ENCODE assay signal across 11 cellular contexts in genomic region chr1:236465231-236465958, GRCh38. TPM values are rescaled to one million over a fixed set of nuclear protein-coding genes. Genes with fewer than 3 reads are reported as not detected.
DNase-seq lines count a peak whose midpoint lies in the region; ATAC-seq and TF ChIP-seq lines count a peak whose summit lies in the region.
"Had no signal": no experiment of that assay in that cellular context is flagged by ENCODE, and none has a peak within 500 bp of the region (broad histone marks: within the 10 kb centered on the region; RNA-seq: fewer than 3 reads in every experiment).

No MANE protein-coding gene starts in this region.

- no peak for TF ChIP-seq CTCF in epithelial cell of esophagus (IDR thresholded peaks at IDR 0.05; ENCODE audit: insufficient read depth, low read depth, low read length, missing control alignments)

- ATAC-seq in GM18517 (IDR thresholded peaks at IDR 0.05; ENCODE audit: unreplicated experiment) (peak; percentile 37), GM21390 (IDR thresholded peaks at IDR 0.05; ENCODE audit: unreplicated experiment) (peak; percentile 38), HG03103 (IDR thresholded peaks at IDR 0.05; ENCODE audit: low read depth, unreplicated experiment) (peak; percentile 34), HG03521 (IDR thresholded peaks at IDR 0.05; ENCODE audit: unreplicated experiment) (no peak)
- ATAC-seq: right lobe of liver had no signal

- peak overlapping the region; percentile 4 for H3K4me3 ChIP-seq in epithelial cell of esophagus (ENCODE audit: low read length)
- H3K4me3 ChIP-seq: right lobe of liver, SK-N-MC had no signal

- DNase-seq in epithelial cell of esophagus (ENCODE audit: low read depth) (peak; percentile 74), GM03348 (ENCODE audit: low spot score) (no peak), H4 (ENCODE audit: low spot score) (no peak), iPS-NIHi7 (ENCODE audit: extremely low spot score) (no peak)
- DNase-seq: activated CD8-positive, alpha-beta memory T cell treated with anti-CD3 and anti-CD28 coated beads for 24 hours; right lobe of liver had no signal

RNA-seq across cellular contexts. Expression of gene LGALS8, which starts 58.4 kb away (rescaled TPM):
- 70.1 and 81.9 TPM in 2 replicates for total RNA-seq in H4 (2014; rRNA removed; shearing (Covaris generic))
